ENCODE assay signal across 11 cellular contexts in genomic region chr22:38097557-38098409, GRCh38. TPM values are rescaled to one million over a fixed set of nuclear protein-coding genes. Genes with fewer than 3 reads are reported as not detected.
DNase-seq lines count a peak whose midpoint lies in the region; TF ChIP-seq lines count a peak whose summit lies in the region.
"Had no signal": no experiment of that assay in that cellular context is flagged by ENCODE, and none has a peak within 500 bp of the region (broad histone marks: within the 10 kb centered on the region; RNA-seq: fewer than 3 reads in every experiment).

No MANE protein-coding gene starts in this region.

- no peak overlapping the region for H3K4me3 Mint-ChIP-seq in MCF 10A (ENCODE audit: unreplicated experiment)
- H3K4me3 Mint-ChIP-seq in type B pancreatic cell: peak overlapping the region; percentile 49

- no peak overlapping the region for H3K4me3 ChIP-seq in breast epithelium

- CTCF ChIA-PET in MCF 10A (lab: Yijun Ruan, JAX): interaction anchor here (0.6 to 4.9 kb wide), 2 partner anchors 16 to 17 kb away, joined by 3 to 32 read pairs; no protein-coding TSS in a partner anchor

- POLR2A ChIA-PET in MCF 10A (lab: Yijun Ruan, JAX): interaction anchor here (0.7 to 1.2 kb wide), 3 partner anchors 68 to 84 kb away, joined by 3 to 4 read pairs (median 3); partner anchors contain the start of gene PLA2G6

- H3K27ac ChIP-seq in breast epithelium: peak overlapping the region in 1 of 2 donors; percentile 16

- BruUV-seq in MCF 10A (replicated peaks; lab: Mats Ljungman, UMichigan): no TSS peak

- H3K36me3 ChIP-seq in breast epithelium: no peaks in the 10 kb centered on the region

- H3K27ac Mint-ChIP-seq in MCF 10A (ENCODE audit: low read depth, unreplicated experiment): peak overlapping the region; percentile 49
- no peak overlapping the region for H3K27ac Mint-ChIP-seq in type B pancreatic cell

- H3K4me1 Mint-ChIP-seq in MCF 10A (ENCODE audit: insufficient read depth, unreplicated experiment): no peaks in the 10 kb centered on the region
- H3K4me1 Mint-ChIP-seq in type B pancreatic cell (ENCODE audit: unreplicated experiment): peaks cover 10% of the 10 kb centered on the region

- no peaks in the 10 kb centered on the region for H3K9me3 ChIP-seq in breast epithelium

- TF ChIP-seq CTCF in MCF 10A (IDR thresholded peaks at IDR 0.05; ENCODE audit: unreplicated experiment) (no peak), breast epithelium (IDR thresholded peaks at IDR 0.05) (no peak), type B pancreatic cell (conservative IDR thresholded peaks at IDR 0.05) (peak; percentile 71)

- H3K4me1 ChIP-seq in breast epithelium: no peaks in the 10 kb centered on the region

- H3K9me3 Mint-ChIP-seq in MCF 10A (ENCODE audit: unreplicated experiment): no peaks in the 10 kb centered on the region
- H3K9me3 Mint-ChIP-seq in type B pancreatic cell: no peaks in the 10 kb centered on the region

- intact Hi-C loops in MCF 10A (cut with micrococcal nuclease): no loop called here
- intact Hi-C loops in breast epithelium (cut with DNase I; ENCODE audit: low total_unique reads): no loop called here

- no peaks in the 10 kb centered on the region for H3K27me3 ChIP-seq in breast epithelium

- no peak for TF ChIP-seq POLR2A in breast epithelium (IDR thresholded peaks at IDR 0.05)

- H3K27me3 Mint-ChIP-seq in MCF 10A (ENCODE audit: insufficient read depth, unreplicated experiment): no peaks in the 10 kb centered on the region
- H3K27me3 Mint-ChIP-seq in type B pancreatic cell: no peaks in the 10 kb centered on the region

- H3K36me3 Mint-ChIP-seq in MCF 10A (ENCODE audit: insufficient read depth, unreplicated experiment) (no peaks in the 10 kb centered on the region), type B pancreatic cell (peaks cover 12% of the 10 kb centered on the region)

- DNase-seq in MCF 10A (ENCODE audit: unreplicated experiment) (no peak), breast epithelium (ENCODE audit: low spot score in 2 of 2) (no peak), ecto neural progenitor cell (ENCODE audit: low spot score) (peak; percentile 88), iris pigment epithelial cell (ENCODE audit: low read depth) (peak; percentile 22), type B pancreatic cell (ENCODE audit: extremely low spot score, unreplicated experiment) (peak; percentile 68), kidney tubule cell (ENCODE audit: low spot score) (no peak), CD1c-positive myeloid dendritic cell (ENCODE audit: extremely low spot score) (no peak), NCI-H446 (lab: John Stamatoyannopoulos, UW) (no peak)
- DNase-seq: hypothalamus, NCI-H2081 treated with DMSO at 0.1 percent for 48 hours had no signal

RNA-seq across cellular contexts. Expression of gene BAIAP2L2, which starts 12.7 kb away (rescaled TPM):
- total RNA-seq in MCF 10A (2022) (3.6 and 7.1 TPM in 2 replicates), breast epithelium (1 to 10 TPM in 2 of 3 donors, under 1 TPM in 1; 0.80 to 1.3 (median 1.0) TPM), type B pancreatic cell (ENCODE audit: low replicate concordance) (4.5 and 12.1 TPM in 2 replicates)
- total RNA-seq: A172 had no signal

RNA-seq across cellular contexts. Expression of gene SLC16A8, which starts 13.8 kb away (rescaled TPM):
- total RNA-seq in MCF 10A (2022): not detected in 2 replicates
- 1 to 10 TPM in 1 of 3 donors, under 1 TPM in 1, not detected in 1; 0.33 to 1.3 TPM for total RNA-seq in breast epithelium
- total RNA-seq in type B pancreatic cell (ENCODE audit: low replicate concordance): not detected in 2 replicates
- total RNA-seq: A172 had no signal

RNA-seq across cellular contexts. Expression of gene PICK1, which starts 40.6 kb away (rescaled TPM):
- total RNA-seq in MCF 10A (2022): 40.2 and 40.6 TPM in 2 replicates
- total RNA-seq in breast epithelium: 10 to 100 TPM; 42.0 to 61.3 (median 49.9) TPM
- 45.4 and 45.6 TPM in 2 replicates for total RNA-seq in type B pancreatic cell (ENCODE audit: low replicate concordance)

Comparison
In these comparisons a context has a peak if more than half of its experiments do, and no peak if none do; other contexts are left out.
1. DNase-seq: peak in ecto neural progenitor cell (single experiment), iris pigment epithelial cell (single experiment) and type B pancreatic cell (single experiment); none in MCF 10A (single experiment), breast epithelium (0 of 2), kidney tubule cell (single experiment), CD1c-positive myeloid dendritic cell (single experiment) and NCI-H446 (0 of 2).